27 cellular contexts compared by ENCODE assay signal in the genomic region with DNA sequence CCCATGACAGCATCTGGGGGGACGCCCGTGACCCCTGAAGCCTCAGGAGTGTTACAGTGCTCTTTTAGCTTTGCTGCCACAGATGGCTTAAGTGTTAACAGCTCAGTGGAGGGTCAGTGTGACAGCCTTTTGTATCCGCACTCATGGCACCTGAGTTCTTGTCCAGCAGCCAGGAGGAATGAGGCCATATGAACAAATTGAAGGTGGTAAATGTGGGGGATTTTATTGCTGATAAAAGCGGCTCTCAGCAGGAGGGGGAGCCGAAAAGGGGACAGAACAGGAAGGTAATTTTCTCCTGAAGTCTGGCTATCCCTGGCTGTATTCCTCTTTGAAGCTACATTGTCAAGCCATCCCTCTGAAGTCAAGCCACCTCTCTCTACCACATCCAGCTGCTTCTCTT.
"Had no signal": no experiment of that assay in that cellular context is flagged by ENCODE, and none has a peak within 500 bp of the region (broad histone marks: within the 10 kb centered on the region; RNA-seq: fewer than 3 reads in every experiment).

No MANE protein-coding gene starts in this region.

- H3K27ac ChIP-seq: KMS-11, Peyer's patch, SJSA1 had no signal

- H3K9me2 ChIP-seq: SK-N-SH had no signal

- H3K4me3 ChIP-seq: Peyer's patch, SJSA1 had no signal

- ATAC-seq: PC-3 had no signal

- H3K4me1 ChIP-seq: Peyer's patch, SJSA1 had no signal

- H3K4me2 ChIP-seq: KMS-11, SK-N-SH had no signal

- DNase-seq: Karpas-422, MM.1S, MV-4-11, NCI-H1105, NCI-H1417 treated with DMSO at 0.1 percent for 48 hours, NCI-H1436 treated with DMSO at 0.1 percent for 48 hours, NCI-H1694 treated with DMSO at 0.1 percent for 48 hours, NCI-H187 treated with DMSO at 0.1 percent for 48 hours, NCI-H2029, NCI-H2081, NCI-H2171 treated with DMSO at 0.1 percent for 48 hours, NCI-H226, NCI-H446 treated with DMSO at 0.1 percent for 48 hours, NCI-H510A, NCI-H524, NCI-H526, NCI-H774, PC-3, Peyer's patch, Right ventricle myocardium superior, RPMI8226, SHP77 treated with DMSO at 0.1 percent for 48 hours, SK-N-SH, SW 1271, T-helper 1 cell had no signal

- H3K36me3 ChIP-seq: Peyer's patch, SJSA1 had no signal

- H3K27me3 ChIP-seq: Peyer's patch had no signal
